Comparison of ENCODE assay signal across 1 cellular context in the genomic region with DNA sequence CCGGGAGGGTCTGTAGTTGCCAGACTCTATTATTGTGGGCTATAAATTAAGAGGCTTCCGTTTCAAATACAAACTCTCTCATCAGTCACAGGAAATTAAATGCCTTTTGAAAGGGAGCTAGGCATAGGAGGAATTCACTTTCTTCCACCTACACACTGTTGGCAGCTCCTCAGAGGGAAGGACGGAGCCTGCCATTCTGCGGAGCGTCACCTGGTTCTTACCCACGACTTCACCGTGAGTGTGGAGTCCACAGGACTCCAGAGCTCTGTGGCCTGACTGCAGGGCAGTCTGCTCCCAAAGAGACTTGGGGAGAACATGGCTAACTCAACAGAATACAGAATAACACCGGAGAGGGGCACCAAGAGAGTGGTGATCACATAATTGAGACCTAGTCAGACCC.
TF ChIP-seq lines count a peak whose summit lies in the region.

No MANE protein-coding gene starts in this region.

TF ChIP-seq in HEK293T, 16 proteins besides CTCF, POLR2A, EP300 and RAD21 (continued from another document):
- TF ChIP-seq ELF4 (IDR thresholded peaks at IDR 0.05) = no peak
- TF ChIP-seq CTBP1 (IDR thresholded peaks at IDR 0.05; ENCODE audit: borderline replicate concordance) = no peak
- TF ChIP-seq LEF1 (IDR thresholded peaks at IDR 0.05; ENCODE audit: borderline replicate concordance) = no peak
- no peak for TF ChIP-seq L3MBTL2 (conservative IDR thresholded peaks at IDR 0.05)
- TF ChIP-seq ARNT (IDR thresholded peaks at IDR 0.05) = no peak
- TF ChIP-seq, protein P1, sequence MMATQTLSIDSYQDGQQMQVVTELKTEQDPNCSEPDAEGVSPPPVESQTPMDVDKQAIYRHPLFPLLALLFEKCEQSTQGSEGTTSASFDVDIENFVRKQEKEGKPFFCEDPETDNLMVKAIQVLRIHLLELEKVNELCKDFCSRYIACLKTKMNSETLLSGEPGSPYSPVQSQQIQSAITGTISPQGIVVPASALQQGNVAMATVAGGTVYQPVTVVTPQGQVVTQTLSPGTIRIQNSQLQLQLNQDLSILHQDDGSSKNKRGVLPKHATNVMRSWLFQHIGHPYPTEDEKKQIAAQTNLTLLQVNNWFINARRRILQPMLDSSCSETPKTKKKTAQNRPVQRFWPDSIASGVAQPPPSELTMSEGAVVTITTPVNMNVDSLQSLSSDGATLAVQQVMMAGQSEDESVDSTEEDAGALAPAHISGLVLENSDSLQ (IDR thresholded peaks at IDR 0.05) = no peak
- TF ChIP-seq TARDBP (IDR thresholded peaks at IDR 0.05) = no peak
- TF ChIP-seq NFRKB (IDR thresholded peaks at IDR 0.05) = no peak
- TF ChIP-seq HDGF (IDR thresholded peaks at IDR 0.05; ENCODE audit: borderline replicate concordance) = no peak
- TF ChIP-seq ZNF384 (IDR thresholded peaks at IDR 0.05) = no peak
- TF ChIP-seq FOXA1 (IDR thresholded peaks at IDR 0.05) = no peak
- TF ChIP-seq FOXK2 (IDR thresholded peaks at IDR 0.05) = no peak
- no peak for TF ChIP-seq BHLHE40 (IDR thresholded peaks at IDR 0.05; ENCODE audit: borderline replicate concordance)
- no peak for TF ChIP-seq SUZ12 (IDR thresholded peaks at IDR 0.05)
